ENCODE assay signal across 9 cellular contexts in the genomic region with DNA sequence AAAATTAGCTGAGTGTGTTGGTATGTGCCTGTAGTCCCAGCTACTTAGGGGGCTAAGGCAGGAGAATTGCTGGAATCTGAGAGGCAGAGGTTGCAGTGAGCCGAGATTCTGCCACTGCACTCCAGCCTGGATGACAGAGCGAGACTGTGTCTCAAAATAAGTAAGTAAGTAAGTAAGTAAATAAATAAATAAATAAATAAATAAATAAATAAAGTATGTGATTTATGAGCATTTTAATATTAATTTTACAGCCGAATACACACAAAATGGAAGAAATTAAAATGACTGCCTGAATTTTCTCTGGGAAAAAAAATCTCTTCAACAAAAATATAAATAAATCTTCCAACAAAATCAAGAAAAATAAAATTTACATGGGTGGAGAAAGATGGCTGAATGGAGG.
"Had no signal": no experiment of that assay in that cellular context is flagged by ENCODE, and none has a peak within 500 bp of the region (broad histone marks: within the 10 kb centered on the region; RNA-seq: fewer than 3 reads in every experiment).

No MANE protein-coding gene starts in this region.

- H3K27me3 Mint-ChIP-seq: IgD-negative memory B cell had no signal

- H3K4me3 ChIP-seq: K562 had no signal

- H3K36me3 Mint-ChIP-seq: IgD-negative memory B cell had no signal

- H3K27ac ChIP-seq: HL-60, KMS-11 had no signal

- H3K4me3 Mint-ChIP-seq: IgD-negative memory B cell had no signal

- H3K4me2 ChIP-seq: KMS-11 had no signal

- H3K27ac Mint-ChIP-seq: IgD-negative memory B cell had no signal

- ATAC-seq: HepG2, K562 had no signal

- DNase-seq: IMR-90, KBM-7, KG1 had no signal

- H3K9ac ChIP-seq: KMS-11 had no signal

- FAIRE-seq: HepG2, HTR-8/SVneo, K562 had no signal
